In the genomic region with DNA sequence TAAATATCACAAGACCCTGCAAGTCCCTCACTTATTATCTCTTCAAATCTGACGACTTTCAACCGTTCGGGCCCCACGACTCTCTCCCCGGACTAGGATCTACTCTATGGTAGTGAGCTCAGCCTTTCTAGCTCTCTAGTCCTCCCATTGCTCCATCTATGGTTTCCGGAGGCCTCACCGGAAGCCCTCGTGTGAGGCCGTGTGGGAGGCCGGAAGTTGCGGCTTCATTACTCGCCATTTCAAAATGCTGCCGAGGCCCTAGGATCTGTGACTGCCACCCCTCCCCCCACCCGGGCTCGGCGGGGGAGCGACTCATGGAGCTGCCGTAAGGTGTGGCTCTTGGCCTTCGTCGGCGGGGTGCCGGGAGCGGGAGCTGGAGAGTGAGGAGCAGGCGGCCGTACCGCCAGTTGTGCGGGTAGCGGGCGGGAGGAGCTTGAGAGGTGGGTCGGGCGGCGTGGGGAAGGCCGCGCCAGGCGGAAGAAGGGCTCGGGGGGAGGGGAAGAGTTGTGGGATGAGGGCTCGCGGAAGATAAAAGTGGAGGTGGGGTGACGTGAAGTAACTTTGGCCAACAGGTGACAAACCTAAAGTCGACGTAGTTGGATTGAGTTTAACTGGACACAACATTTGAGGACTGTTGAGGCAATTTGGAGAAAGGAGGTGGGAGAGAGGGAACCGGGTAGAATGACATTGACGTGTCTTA, we compare ENCODE assay signal across 1 cellular context.
TF ChIP-seq lines count a peak whose summit lies in the region.

A gene with protein sequence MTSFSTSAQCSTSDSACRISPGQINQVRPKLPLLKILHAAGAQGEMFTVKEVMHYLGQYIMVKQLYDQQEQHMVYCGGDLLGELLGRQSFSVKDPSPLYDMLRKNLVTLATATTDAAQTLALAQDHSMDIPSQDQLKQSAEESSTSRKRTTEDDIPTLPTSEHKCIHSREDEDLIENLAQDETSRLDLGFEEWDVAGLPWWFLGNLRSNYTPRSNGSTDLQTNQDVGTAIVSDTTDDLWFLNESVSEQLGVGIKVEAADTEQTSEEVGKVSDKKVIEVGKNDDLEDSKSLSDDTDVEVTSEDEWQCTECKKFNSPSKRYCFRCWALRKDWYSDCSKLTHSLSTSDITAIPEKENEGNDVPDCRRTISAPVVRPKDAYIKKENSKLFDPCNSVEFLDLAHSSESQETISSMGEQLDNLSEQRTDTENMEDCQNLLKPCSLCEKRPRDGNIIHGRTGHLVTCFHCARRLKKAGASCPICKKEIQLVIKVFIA (plus strand): TSS at position 227 of the 700 bp plus-strand sequence. CDS start 9,113 bp downstream, outside the sequence.

TF ChIP-seq in HEK293, 187 proteins besides CTCF, POLR2A, EP300 and RAD21 (continued from another document and continues in another):
- TF ChIP-seq, protein P1, sequence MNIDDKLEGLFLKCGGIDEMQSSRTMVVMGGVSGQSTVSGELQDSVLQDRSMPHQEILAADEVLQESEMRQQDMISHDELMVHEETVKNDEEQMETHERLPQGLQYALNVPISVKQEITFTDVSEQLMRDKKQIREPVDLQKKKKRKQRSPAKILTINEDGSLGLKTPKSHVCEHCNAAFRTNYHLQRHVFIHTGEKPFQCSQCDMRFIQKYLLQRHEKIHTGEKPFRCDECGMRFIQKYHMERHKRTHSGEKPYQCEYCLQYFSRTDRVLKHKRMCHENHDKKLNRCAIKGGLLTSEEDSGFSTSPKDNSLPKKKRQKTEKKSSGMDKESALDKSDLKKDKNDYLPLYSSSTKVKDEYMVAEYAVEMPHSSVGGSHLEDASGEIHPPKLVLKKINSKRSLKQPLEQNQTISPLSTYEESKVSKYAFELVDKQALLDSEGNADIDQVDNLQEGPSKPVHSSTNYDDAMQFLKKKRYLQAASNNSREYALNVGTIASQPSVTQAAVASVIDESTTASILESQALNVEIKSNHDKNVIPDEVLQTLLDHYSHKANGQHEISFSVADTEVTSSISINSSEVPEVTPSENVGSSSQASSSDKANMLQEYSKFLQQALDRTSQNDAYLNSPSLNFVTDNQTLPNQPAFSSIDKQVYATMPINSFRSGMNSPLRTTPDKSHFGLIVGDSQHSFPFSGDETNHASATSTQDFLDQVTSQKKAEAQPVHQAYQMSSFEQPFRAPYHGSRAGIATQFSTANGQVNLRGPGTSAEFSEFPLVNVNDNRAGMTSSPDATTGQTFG (tag by site-specific recombination; IDR thresholded peaks at IDR 0.05; ENCODE audit: borderline replicate concordance), result no peak; the same call in 1 of the 2 replicates
- TF ChIP-seq, protein P2, sequence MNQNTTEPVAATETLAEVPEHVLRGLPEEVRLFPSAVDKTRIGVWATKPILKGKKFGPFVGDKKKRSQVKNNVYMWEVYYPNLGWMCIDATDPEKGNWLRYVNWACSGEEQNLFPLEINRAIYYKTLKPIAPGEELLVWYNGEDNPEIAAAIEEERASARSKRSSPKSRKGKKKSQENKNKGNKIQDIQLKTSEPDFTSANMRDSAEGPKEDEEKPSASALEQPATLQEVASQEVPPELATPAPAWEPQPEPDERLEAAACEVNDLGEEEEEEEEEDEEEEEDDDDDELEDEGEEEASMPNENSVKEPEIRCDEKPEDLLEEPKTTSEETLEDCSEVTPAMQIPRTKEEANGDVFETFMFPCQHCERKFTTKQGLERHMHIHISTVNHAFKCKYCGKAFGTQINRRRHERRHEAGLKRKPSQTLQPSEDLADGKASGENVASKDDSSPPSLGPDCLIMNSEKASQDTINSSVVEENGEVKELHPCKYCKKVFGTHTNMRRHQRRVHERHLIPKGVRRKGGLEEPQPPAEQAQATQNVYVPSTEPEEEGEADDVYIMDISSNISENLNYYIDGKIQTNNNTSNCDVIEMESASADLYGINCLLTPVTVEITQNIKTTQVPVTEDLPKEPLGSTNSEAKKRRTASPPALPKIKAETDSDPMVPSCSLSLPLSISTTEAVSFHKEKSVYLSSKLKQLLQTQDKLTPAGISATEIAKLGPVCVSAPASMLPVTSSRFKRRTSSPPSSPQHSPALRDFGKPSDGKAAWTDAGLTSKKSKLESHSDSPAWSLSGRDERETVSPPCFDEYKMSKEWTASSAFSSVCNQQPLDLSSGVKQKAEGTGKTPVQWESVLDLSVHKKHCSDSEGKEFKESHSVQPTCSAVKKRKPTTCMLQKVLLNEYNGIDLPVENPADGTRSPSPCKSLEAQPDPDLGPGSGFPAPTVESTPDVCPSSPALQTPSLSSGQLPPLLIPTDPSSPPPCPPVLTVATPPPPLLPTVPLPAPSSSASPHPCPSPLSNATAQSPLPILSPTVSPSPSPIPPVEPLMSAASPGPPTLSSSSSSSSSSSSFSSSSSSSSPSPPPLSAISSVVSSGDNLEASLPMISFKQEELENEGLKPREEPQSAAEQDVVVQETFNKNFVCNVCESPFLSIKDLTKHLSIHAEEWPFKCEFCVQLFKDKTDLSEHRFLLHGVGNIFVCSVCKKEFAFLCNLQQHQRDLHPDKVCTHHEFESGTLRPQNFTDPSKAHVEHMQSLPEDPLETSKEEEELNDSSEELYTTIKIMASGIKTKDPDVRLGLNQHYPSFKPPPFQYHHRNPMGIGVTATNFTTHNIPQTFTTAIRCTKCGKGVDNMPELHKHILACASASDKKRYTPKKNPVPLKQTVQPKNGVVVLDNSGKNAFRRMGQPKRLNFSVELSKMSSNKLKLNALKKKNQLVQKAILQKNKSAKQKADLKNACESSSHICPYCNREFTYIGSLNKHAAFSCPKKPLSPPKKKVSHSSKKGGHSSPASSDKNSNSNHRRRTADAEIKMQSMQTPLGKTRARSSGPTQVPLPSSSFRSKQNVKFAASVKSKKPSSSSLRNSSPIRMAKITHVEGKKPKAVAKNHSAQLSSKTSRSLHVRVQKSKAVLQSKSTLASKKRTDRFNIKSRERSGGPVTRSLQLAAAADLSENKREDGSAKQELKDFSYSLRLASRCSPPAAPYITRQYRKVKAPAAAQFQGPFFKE (tag by site-specific recombination; IDR thresholded peaks at IDR 0.05; ENCODE audit: borderline replicate concordance), result no peak
- peak; percentile 84 for TF ChIP-seq ZNF423 (tag by site-specific recombination; IDR thresholded peaks at IDR 0.05)
- peak; percentile 55; the same call in 1 of the 2 replicates for TF ChIP-seq ZNF302 (tag by site-specific recombination; IDR thresholded peaks at IDR 0.05; ENCODE audit: low read depth)
- TF ChIP-seq, protein P3, sequence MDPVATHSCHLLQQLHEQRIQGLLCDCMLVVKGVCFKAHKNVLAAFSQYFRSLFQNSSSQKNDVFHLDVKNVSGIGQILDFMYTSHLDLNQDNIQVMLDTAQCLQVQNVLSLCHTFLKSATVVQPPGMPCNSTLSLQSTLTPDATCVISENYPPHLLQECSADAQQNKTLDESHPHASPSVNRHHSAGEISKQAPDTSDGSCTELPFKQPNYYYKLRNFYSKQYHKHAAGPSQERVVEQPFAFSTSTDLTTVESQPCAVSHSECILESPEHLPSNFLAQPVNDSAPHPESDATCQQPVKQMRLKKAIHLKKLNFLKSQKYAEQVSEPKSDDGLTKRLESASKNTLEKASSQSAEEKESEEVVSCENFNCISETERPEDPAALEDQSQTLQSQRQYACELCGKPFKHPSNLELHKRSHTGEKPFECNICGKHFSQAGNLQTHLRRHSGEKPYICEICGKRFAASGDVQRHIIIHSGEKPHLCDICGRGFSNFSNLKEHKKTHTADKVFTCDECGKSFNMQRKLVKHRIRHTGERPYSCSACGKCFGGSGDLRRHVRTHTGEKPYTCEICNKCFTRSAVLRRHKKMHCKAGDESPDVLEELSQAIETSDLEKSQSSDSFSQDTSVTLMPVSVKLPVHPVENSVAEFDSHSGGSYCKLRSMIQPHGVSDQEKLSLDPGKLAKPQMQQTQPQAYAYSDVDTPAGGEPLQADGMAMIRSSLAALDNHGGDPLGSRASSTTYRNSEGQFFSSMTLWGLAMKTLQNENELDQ (tag by site-specific recombination; IDR thresholded peaks at IDR 0.05; ENCODE audit: low read depth), result no peak
- TF ChIP-seq, protein P4, sequence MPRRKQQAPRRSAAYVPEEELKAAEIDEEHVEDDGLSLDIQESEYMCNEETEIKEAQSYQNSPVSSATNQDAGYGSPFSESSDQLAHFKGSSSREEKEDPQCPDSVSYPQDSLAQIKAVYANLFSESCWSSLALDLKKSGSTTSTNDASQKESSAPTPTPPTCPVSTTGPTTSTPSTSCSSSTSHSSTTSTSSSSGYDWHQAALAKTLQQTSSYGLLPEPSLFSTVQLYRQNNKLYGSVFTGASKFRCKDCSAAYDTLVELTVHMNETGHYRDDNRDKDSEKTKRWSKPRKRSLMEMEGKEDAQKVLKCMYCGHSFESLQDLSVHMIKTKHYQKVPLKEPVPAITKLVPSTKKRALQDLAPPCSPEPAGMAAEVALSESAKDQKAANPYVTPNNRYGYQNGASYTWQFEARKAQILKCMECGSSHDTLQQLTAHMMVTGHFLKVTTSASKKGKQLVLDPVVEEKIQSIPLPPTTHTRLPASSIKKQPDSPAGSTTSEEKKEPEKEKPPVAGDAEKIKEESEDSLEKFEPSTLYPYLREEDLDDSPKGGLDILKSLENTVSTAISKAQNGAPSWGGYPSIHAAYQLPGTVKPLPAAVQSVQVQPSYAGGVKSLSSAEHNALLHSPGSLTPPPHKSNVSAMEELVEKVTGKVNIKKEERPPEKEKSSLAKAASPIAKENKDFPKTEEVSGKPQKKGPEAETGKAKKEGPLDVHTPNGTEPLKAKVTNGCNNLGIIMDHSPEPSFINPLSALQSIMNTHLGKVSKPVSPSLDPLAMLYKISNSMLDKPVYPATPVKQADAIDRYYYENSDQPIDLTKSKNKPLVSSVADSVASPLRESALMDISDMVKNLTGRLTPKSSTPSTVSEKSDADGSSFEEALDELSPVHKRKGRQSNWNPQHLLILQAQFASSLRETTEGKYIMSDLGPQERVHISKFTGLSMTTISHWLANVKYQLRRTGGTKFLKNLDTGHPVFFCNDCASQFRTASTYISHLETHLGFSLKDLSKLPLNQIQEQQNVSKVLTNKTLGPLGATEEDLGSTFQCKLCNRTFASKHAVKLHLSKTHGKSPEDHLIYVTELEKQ (tag by site-specific recombination; IDR thresholded peaks at IDR 0.05; ENCODE audit: borderline replicate concordance), result 0 out of 2 replicates have a peak, but pooled peaks have one; percentile 46
- no peak; the same call in 1 of the 2 replicates for TF ChIP-seq HOXC10 (CRISPR knock-in tag; IDR thresholded peaks at IDR 0.05)
- TF ChIP-seq ZFHX2 (tag by site-specific recombination; conservative IDR thresholded peaks at IDR 0.05), result peak; percentile 91
- TF ChIP-seq GLI2 (tag by site-specific recombination; IDR thresholded peaks at IDR 0.05; ENCODE audit: borderline replicate concordance, low read depth), result no peak
- no peak for TF ChIP-seq ZNF433 (tag by site-specific recombination; IDR thresholded peaks at IDR 0.05; ENCODE audit: low read depth)
- peak; percentile 88 for TF ChIP-seq ZBTB8A (tag by site-specific recombination; IDR thresholded peaks at IDR 0.05)
- peak; percentile 85 for TF ChIP-seq OVOL3 (tag by site-specific recombination; IDR thresholded peaks at IDR 0.05)
- no peak for TF ChIP-seq ZNF626 (tag by site-specific recombination; IDR thresholded peaks at IDR 0.05)
- TF ChIP-seq ZNF248 (tag by site-specific recombination; IDR thresholded peaks at IDR 0.05), result no peak
- TF ChIP-seq ZNF324 (tag by site-specific recombination; IDR thresholded peaks at IDR 0.05), result peak; percentile 94; the same call in 1 of the 2 replicates
- TF ChIP-seq, protein P5, sequence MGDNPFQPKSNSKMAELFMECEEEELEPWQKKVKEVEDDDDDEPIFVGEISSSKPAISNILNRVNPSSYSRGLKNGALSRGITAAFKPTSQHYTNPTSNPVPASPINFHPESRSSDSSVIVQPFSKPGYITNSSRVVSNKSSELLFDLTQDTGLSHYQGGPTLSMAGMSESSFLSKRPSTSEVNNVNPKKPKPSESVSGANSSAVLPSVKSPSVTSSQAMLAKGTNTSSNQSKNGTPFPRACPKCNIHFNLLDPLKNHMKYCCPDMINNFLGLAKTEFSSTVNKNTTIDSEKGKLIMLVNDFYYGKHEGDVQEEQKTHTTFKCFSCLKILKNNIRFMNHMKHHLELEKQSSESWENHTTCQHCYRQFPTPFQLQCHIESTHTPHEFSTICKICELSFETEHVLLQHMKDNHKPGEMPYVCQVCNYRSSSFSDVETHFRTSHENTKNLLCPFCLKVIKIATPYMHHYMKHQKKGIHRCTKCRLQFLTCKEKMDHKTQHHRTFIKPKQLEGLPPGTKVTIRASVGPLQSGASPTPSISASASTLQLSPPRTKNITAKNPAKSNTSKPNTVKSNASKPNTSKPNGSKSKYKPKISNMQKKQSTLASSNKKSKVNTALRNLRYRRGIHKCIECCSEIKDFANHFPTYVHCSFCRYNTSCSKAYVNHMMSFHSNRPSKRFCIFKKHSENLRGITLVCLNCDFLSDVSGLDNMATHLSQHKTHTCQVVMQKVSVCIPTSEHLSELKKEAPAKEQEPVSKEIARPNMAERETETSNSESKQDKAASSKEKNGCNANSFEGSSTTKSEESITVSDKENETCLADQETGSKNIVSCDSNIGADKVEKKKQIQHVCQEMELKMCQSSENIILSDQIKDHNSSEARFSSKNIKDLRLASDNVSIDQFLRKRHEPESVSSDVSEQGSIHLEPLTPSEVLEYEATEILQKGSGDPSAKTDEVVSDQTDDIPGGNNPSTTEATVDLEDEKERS (tag by site-specific recombination; IDR thresholded peaks at IDR 0.05), result peak; percentile 66; the same call in 1 of the 2 replicates
- no peak; the same call in 1 of the 2 replicates for TF ChIP-seq KLF1 (tag by site-specific recombination; IDR thresholded peaks at IDR 0.05)
- TF ChIP-seq ZNF214 (tag by site-specific recombination; IDR thresholded peaks at IDR 0.05; ENCODE audit: borderline replicate concordance), result no peak
- peak; percentile 95 for TF ChIP-seq ZNF610 (tag by site-specific recombination; IDR thresholded peaks at IDR 0.05; ENCODE audit: borderline replicate concordance)
- no peak for TF ChIP-seq SALL2 (tag by site-specific recombination; IDR thresholded peaks at IDR 0.05; ENCODE audit: borderline replicate concordance)
- no peak for TF ChIP-seq ZNF211 (tag by site-specific recombination; IDR thresholded peaks at IDR 0.05; ENCODE audit: low read depth)
- TF ChIP-seq ZNF677 (tag by site-specific recombination; IDR thresholded peaks at IDR 0.05), result no peak
- no peak for TF ChIP-seq ZNF132 (tag by site-specific recombination; IDR thresholded peaks at IDR 0.05; ENCODE audit: borderline replicate concordance)
- peak; percentile 43; the same call in 1 of the 2 replicates for TF ChIP-seq ZNF785 (tag by site-specific recombination; IDR thresholded peaks at IDR 0.05)
- TF ChIP-seq ZNF701 (tag by site-specific recombination; IDR thresholded peaks at IDR 0.05), result no peak
- no peak for TF ChIP-seq ZNF510 (tag by site-specific recombination; IDR thresholded peaks at IDR 0.05; ENCODE audit: insufficient replicate concordance)
- TF ChIP-seq, protein P6, sequence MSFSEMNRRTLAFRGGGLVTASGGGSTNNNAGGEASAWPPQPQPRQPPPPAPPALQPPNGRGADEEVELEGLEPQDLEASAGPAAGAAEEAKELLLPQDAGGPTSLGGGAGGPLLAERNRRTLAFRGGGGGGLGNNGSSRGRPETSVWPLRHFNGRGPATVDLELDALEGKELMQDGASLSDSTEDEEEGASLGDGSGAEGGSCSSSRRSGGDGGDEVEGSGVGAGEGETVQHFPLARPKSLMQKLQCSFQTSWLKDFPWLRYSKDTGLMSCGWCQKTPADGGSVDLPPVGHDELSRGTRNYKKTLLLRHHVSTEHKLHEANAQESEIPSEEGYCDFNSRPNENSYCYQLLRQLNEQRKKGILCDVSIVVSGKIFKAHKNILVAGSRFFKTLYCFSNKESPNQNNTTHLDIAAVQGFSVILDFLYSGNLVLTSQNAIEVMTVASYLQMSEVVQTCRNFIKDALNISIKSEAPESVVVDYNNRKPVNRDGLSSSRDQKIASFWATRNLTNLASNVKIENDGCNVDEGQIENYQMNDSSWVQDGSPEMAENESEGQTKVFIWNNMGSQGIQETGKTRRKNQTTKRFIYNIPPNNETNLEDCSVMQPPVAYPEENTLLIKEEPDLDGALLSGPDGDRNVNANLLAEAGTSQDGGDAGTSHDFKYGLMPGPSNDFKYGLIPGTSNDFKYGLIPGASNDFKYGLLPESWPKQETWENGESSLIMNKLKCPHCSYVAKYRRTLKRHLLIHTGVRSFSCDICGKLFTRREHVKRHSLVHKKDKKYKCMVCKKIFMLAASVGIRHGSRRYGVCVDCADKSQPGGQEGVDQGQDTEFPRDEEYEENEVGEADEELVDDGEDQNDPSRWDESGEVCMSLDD (tag by site-specific recombination; IDR thresholded peaks at IDR 0.05), result peak; percentile 64; the same call in 1 of the 2 replicates
- TF ChIP-seq ZNF530 (tag by site-specific recombination; IDR thresholded peaks at IDR 0.05; ENCODE audit: low read depth), result no peak
